In the genomic region with DNA sequence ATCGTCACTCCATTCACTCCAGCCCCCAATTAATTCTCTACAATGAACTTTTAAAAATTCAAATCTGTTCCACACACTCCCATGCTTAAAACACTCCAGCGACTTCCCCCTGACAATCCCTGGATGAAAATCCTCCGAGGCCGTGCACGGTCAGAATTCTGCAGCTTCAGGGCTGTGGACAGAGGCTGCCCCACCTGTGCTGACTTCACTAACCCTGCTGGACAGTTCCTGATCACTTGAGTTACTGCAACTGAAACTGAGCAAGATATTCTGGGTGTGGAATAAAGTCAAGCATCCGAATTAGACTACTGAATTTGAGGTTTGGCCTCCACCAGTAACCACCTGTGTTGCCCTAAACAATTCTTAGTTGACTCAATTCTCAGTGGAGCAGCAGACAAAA, we compare ENCODE assay signal across 10 cellular contexts. TPM values are rescaled to one million over a fixed set of nuclear protein-coding genes. Genes with fewer than 3 reads are reported as not detected.
DNase-seq lines count a peak whose midpoint lies in the region; ATAC-seq, FAIRE-seq and TF ChIP-seq lines count a peak whose summit lies in the region.
"Had no signal": no experiment of that assay in that cellular context is flagged by ENCODE, and none has a peak within 500 bp of the region (broad histone marks: within the 10 kb centered on the region; RNA-seq: fewer than 3 reads in every experiment).

No MANE protein-coding gene starts in this region.

- peaks cover 0 to 13% of the 10 kb centered on the region in 2 donors for H3K36me3 Mint-ChIP-seq in CD4-positive, alpha-beta memory T cell
- peaks cover 21% of the 10 kb centered on the region for H3K36me3 Mint-ChIP-seq in central memory CD8-positive, alpha-beta T cell (ENCODE audit: insufficient read depth)

- FAIRE-seq in GM19239 (lab: Jason Lieb, UNC): no peak
- FAIRE-seq: G401.6 had no signal

- peak overlapping the region; percentile 80 to 97 (median 93) for H3K27ac Mint-ChIP-seq in CD4-positive, alpha-beta memory T cell
- peak overlapping the region; percentile 97 for H3K27ac Mint-ChIP-seq in central memory CD8-positive, alpha-beta T cell (ENCODE audit: low read depth)

- POLR2A ChIA-PET in CD4-positive, alpha-beta memory T cell (lab: Charles Lee; ENCODE audit: partially characterized antibody): interaction anchor here (0.9 to 4.6 kb wide), 10 partner anchors 12 to 102 kb away, joined by 3 to 62 read pairs (median 14); no protein-coding TSS in a partner anchor
- POLR2A ChIA-PET in GM10248 (lab: Yijun Ruan, JAX): no interaction called here

- H3K36me3 ChIP-seq in CD4-positive, alpha-beta memory T cell (ENCODE audit: insufficient read depth, low read length): no peaks in the 10 kb centered on the region
- H3K36me3 ChIP-seq in Karpas-422 (ENCODE audit: insufficient read depth, low read length): no peaks in the 10 kb centered on the region
- no peaks in the 10 kb centered on the region for H3K36me3 ChIP-seq in neural cell (ENCODE audit: insufficient read depth, low read length)

- peak overlapping the region; percentile 87 for H3K4me2 ChIP-seq in Karpas-422 (ENCODE audit: low read depth, low read length, poor library complexity, severe bottlenecking)
- no peak overlapping the region for H3K4me2 ChIP-seq in neural cell (ENCODE audit: low read length)

- H3K27me3 ChIP-seq in CD4-positive, alpha-beta memory T cell (ENCODE audit: insufficient read depth, low read length): no peaks in the 10 kb centered on the region
- H3K27me3 ChIP-seq in Karpas-422 (ENCODE audit: low read length) (no peaks in the 10 kb centered on the region), neural cell (ENCODE audit: insufficient read depth, low read depth, low read length) (no peaks in the 10 kb centered on the region)

- peaks cover 30 to 40% (median 35%) of the 10 kb centered on the region in 4 donors for H3K4me1 Mint-ChIP-seq in CD4-positive, alpha-beta memory T cell
- H3K4me1 Mint-ChIP-seq in central memory CD8-positive, alpha-beta T cell: peaks cover 42% of the 10 kb centered on the region

- DNase-seq in CD4-positive, alpha-beta memory T cell: no peak
- DNase-seq in Karpas-422: peak; percentile 41
- DNase-seq in central memory CD8-positive, alpha-beta T cell (ENCODE audit: low spot score in 2 of 2): no peak
- no peak for DNase-seq in GM10248 (ENCODE audit: extremely low spot score)
- DNase-seq in GM19239 (ENCODE audit: insufficient read length, low spot score): no peak
- DNase-seq: KG1 had no signal

- H3K9me2 ChIP-seq in Karpas-422 (replicated peaks; ENCODE audit: insufficient read depth, low read length) (no peaks in the 10 kb centered on the region), neural cell (ENCODE audit: insufficient read depth, low read length) (no peaks in the 10 kb centered on the region)

- no peaks in the 10 kb centered on the region for H3F3A ChIP-seq in neural cell (ENCODE audit: insufficient read depth, low read length, poor library complexity, severe bottlenecking)

- peaks cover 14% of the 10 kb centered on the region for H4K20me1 ChIP-seq in Karpas-422 (ENCODE audit: insufficient read depth, low read depth, low read length)
- H4K20me1 ChIP-seq in neural cell (ENCODE audit: insufficient read depth): no peaks in the 10 kb centered on the region

- no peak for ATAC-seq in central memory CD8-positive, alpha-beta T cell (replicated peaks; ENCODE audit: extremely low read depth, poor library complexity, severe bottlenecking)
- no peak for ATAC-seq in GM18520 (IDR thresholded peaks at IDR 0.05; ENCODE audit: unreplicated experiment)
- ATAC-seq in HG03175 (IDR thresholded peaks at IDR 0.05; ENCODE audit: unreplicated experiment): no peak

- H3K9me3 Mint-ChIP-seq in CD4-positive, alpha-beta memory T cell: no peaks in the 10 kb centered on the region
- no peaks in the 10 kb centered on the region for H3K9me3 Mint-ChIP-seq in central memory CD8-positive, alpha-beta T cell

- no peak for TF ChIP-seq EP300 in neural cell (conservative IDR thresholded peaks at IDR 0.05; ENCODE audit: poor library complexity, severe bottlenecking)

- CTCF ChIA-PET in CD4-positive, alpha-beta memory T cell (lab: Charles Lee; ENCODE audit: partially characterized antibody): interaction anchor here (0.9 to 2.6 kb wide), 2 partner anchors 12 to 108 kb away, joined by 3 to 12 read pairs; no protein-coding TSS in a partner anchor
- CTCF ChIA-PET in GM10248 (lab: Yijun Ruan, JAX): interaction anchor here (0.6 kb wide), 1 partner anchor 69 kb away, joined by 3 read pairs; no protein-coding TSS in a partner anchor

- H3K27ac ChIP-seq in CD4-positive, alpha-beta memory T cell (ENCODE audit: low read depth, low read length): no peak overlapping the region
- H3K27ac ChIP-seq in Karpas-422 (ENCODE audit: low read length) (no peak overlapping the region), neural cell (ENCODE audit: low read length) (no peak overlapping the region)

- H3K4me3 Mint-ChIP-seq in CD4-positive, alpha-beta memory T cell: peak overlapping the region; percentile 22 to 95 (median 90)
- H3K4me3 Mint-ChIP-seq in central memory CD8-positive, alpha-beta T cell: peak overlapping the region; percentile 94

- TF ChIP-seq CTCF in neural cell (IDR thresholded peaks at IDR 0.05; ENCODE audit: poor library complexity, severe bottlenecking) (no peak), GM10248 (IDR thresholded peaks at IDR 0.05; ENCODE audit: control extremely low read depth, extremely low read depth, low read depth, missing control alignments) (no peak)

- H3K27me3 Mint-ChIP-seq in CD4-positive, alpha-beta memory T cell: no peaks in the 10 kb centered on the region
- no peaks in the 10 kb centered on the region for H3K27me3 Mint-ChIP-seq in central memory CD8-positive, alpha-beta T cell

- H3K9ac ChIP-seq in Karpas-422 (ENCODE audit: low read length): no peak overlapping the region
- no peak overlapping the region for H3K9ac ChIP-seq in neural cell (ENCODE audit: low read length)

- H3K79me2 ChIP-seq in Karpas-422 (ENCODE audit: low read length): no peaks in the 10 kb centered on the region
- peaks cover 14% of the 10 kb centered on the region for H3K79me2 ChIP-seq in neural cell (replicated peaks; ENCODE audit: insufficient read depth, low read length)

- H3K9me3 ChIP-seq in CD4-positive, alpha-beta memory T cell (ENCODE audit: control insufficient read depth in 1 of 2, low read length in 2 of 2): no peaks in the 10 kb centered on the region
- no peaks in the 10 kb centered on the region for H3K9me3 ChIP-seq in Karpas-422 (ENCODE audit: low read length)
- no peaks in the 10 kb centered on the region for H3K9me3 ChIP-seq in neural cell (ENCODE audit: low read length)

- intact Hi-C loops in CD4-positive, alpha-beta memory T cell (cut with micrococcal nuclease): loop anchor here (2.0 to 10.0 kb wide), 4 partner anchors 45 to 453 kb away; a partner anchor contains a TSS

- TF ChIP-seq RAD21 in neural cell (conservative IDR thresholded peaks at IDR 0.05): no peak

- no peak overlapping the region for H3K4me3 ChIP-seq in CD4-positive, alpha-beta memory T cell (ENCODE audit: low read length in 2 of 2)
- H3K4me3 ChIP-seq in Karpas-422 (ENCODE audit: low read length) (no peak overlapping the region), neural cell (ENCODE audit: low read length) (peak overlapping the region; percentile 68)

- H3K4me1 ChIP-seq in CD4-positive, alpha-beta memory T cell (ENCODE audit: insufficient read depth, low read length): peaks cover 37% of the 10 kb centered on the region
- H3K4me1 ChIP-seq in Karpas-422 (ENCODE audit: low read length): peaks cover 40% of the 10 kb centered on the region

- no peak overlapping the region for H2AFZ ChIP-seq in Karpas-422 (ENCODE audit: low read length)
- H2AFZ ChIP-seq in neural cell (ENCODE audit: low read depth, low read length): no peak overlapping the region

TF ChIP-seq in neural cell, 6 proteins besides CTCF, POLR2A, EP300 and RAD21:
- no peak for TF ChIP-seq POLR2AphosphoS5 (IDR thresholded peaks at IDR 0.05)
- TF ChIP-seq TAF1 (IDR thresholded peaks at IDR 0.05; ENCODE audit: low read depth): no peak
- TF ChIP-seq SMC3 (conservative IDR thresholded peaks at IDR 0.05; ENCODE audit: poor library complexity): no peak
- no peak for TF ChIP-seq EZH2 (IDR thresholded peaks at IDR 0.05; ENCODE audit: borderline replicate concordance, insufficient read depth, low read length, poor library complexity, severe bottlenecking)
- TF ChIP-seq, protein P1, sequence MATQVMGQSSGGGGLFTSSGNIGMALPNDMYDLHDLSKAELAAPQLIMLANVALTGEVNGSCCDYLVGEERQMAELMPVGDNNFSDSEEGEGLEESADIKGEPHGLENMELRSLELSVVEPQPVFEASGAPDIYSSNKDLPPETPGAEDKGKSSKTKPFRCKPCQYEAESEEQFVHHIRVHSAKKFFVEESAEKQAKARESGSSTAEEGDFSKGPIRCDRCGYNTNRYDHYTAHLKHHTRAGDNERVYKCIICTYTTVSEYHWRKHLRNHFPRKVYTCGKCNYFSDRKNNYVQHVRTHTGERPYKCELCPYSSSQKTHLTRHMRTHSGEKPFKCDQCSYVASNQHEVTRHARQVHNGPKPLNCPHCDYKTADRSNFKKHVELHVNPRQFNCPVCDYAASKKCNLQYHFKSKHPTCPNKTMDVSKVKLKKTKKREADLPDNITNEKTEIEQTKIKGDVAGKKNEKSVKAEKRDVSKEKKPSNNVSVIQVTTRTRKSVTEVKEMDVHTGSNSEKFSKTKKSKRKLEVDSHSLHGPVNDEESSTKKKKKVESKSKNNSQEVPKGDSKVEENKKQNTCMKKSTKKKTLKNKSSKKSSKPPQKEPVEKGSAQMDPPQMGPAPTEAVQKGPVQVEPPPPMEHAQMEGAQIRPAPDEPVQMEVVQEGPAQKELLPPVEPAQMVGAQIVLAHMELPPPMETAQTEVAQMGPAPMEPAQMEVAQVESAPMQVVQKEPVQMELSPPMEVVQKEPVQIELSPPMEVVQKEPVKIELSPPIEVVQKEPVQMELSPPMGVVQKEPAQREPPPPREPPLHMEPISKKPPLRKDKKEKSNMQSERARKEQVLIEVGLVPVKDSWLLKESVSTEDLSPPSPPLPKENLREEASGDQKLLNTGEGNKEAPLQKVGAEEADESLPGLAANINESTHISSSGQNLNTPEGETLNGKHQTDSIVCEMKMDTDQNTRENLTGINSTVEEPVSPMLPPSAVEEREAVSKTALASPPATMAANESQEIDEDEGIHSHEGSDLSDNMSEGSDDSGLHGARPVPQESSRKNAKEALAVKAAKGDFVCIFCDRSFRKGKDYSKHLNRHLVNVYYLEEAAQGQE (IDR thresholded peaks at IDR 0.05; ENCODE audit: borderline replicate concordance): no peak
- TF ChIP-seq MXI1 (conservative IDR thresholded peaks at IDR 0.05; ENCODE audit: poor library complexity, severe bottlenecking): no peak

RNA-seq across cellular contexts. Expression of a gene that starts 1.0 kb away (rescaled TPM):
- 100 to 1,000 TPM; 370 to 372 TPM for total RNA-seq in CD4-positive, alpha-beta memory T cell
- 100 to 1,000 TPM; 163 to 258 TPM for polyA plus RNA-seq in CD4-positive, alpha-beta memory T cell
- 19.6 and 33.7 TPM in 2 replicates for total RNA-seq in Karpas-422 (2014; rRNA removed; shearing (Covaris generic); ENCODE audit: low replicate concordance)
- 24.2 and 26.8 TPM in 2 replicates for polyA plus RNA-seq in neural cell
- polyA minus RNA-seq in neural cell: 54.8 and 61.8 TPM in 2 replicates

Comparison
In these comparisons a context has a peak if more than half of its experiments do, and no peak if none do; other contexts are left out.
1. RNA of a gene that starts 1.0 kb away (total RNA-seq): 370 to 372 TPM in CD4-positive, alpha-beta memory T cell; 19.6 to 33.7 TPM in Karpas-422; every median in the first group is over 10 times any median in the second.